8 cellular contexts compared by ENCODE assay signal in the genomic region with DNA sequence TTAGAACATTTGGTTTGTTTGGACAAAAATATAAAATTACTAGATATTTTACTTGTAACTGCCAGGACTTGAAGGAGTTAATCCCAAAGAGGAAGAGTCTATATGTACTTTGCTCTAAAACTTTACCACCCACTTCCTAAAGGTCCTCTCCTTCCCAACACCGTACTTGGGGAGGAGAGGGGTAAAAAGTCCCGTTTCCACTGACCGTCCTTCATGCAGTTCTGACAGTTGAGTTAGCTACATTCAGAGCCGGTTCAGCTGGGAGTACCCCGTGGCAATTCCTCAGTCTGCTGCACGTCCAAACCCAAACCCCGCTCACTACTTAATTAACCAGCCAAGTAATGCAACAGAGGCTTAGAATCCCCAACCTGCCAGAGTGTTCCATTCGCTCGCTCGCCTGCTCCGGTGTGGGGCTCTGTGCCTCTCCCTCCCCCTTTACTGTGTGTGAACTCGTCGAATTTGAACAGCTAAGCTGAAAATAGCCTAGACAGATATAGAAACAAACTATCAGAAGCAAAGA.
DNase-seq lines count a peak whose midpoint lies in the region; ATAC-seq and TF ChIP-seq lines count a peak whose summit lies in the region.

No MANE protein-coding gene starts in this region.

- ATAC-seq in HG02610 (IDR thresholded peaks at IDR 0.05; ENCODE audit: unreplicated experiment) (peak; percentile 16), GM18517 (IDR thresholded peaks at IDR 0.05; ENCODE audit: unreplicated experiment) (no peak)

- H3K9me3 Mint-ChIP-seq in activated T-helper 1 cell treated with anti-CD3 and anti-CD28 coated beads, Interleukin-12 subunit alpha, Interleukin-12 subunit beta, Interleukin-2, Interleukin-4 antibody, amounts not matched to agents 30 ng/mL and 10 ng/mL and 1 ng/mL, durations not matched to agents 14 hours and 24 hours and 36 hours = no peaks in the 10 kb centered on the region

- peaks cover 34% of the 10 kb centered on the region for H3K4me1 Mint-ChIP-seq in activated T-helper 1 cell treated with anti-CD3 and anti-CD28 coated beads, Interleukin-12 subunit alpha, Interleukin-12 subunit beta, Interleukin-2, Interleukin-4 antibody, amounts not matched to agents 30 ng/mL and 10 ng/mL and 1 ng/mL, durations not matched to agents 14 hours and 24 hours and 36 hours (ENCODE audit: low read depth)

- no peak overlapping the region for H3K4me3 Mint-ChIP-seq in activated T-helper 1 cell treated with anti-CD3 and anti-CD28 coated beads, Interleukin-12 subunit alpha, Interleukin-12 subunit beta, Interleukin-2, Interleukin-4 antibody, amounts not matched to agents 30 ng/mL and 10 ng/mL and 1 ng/mL, durations not matched to agents 14 hours and 24 hours and 36 hours

- H3K4me3 ChIP-seq in choroid plexus epithelial cell (ENCODE audit: low read depth, low read length) = peak overlapping the region; percentile 64

- intact Hi-C loops in activated T-helper 1 cell treated with anti-CD3 and anti-CD28 coated beads, Interleukin-12 subunit alpha, Interleukin-12 subunit beta, Interleukin-2, Interleukin-4 antibody, amounts not matched to agents 30 ng/mL and 10 ng/mL and 1 ng/mL, durations not matched to agents 14 hours and 24 hours and 36 hours (cut with micrococcal nuclease) = loop anchor here (1.0 to 10.0 kb wide), 15 partner anchors 18 to 1913 kb away; partner anchors contain the start of genes FOXP1 and SHQ1

- H3K27ac Mint-ChIP-seq in activated T-helper 1 cell treated with anti-CD3 and anti-CD28 coated beads, Interleukin-12 subunit alpha, Interleukin-12 subunit beta, Interleukin-2, Interleukin-4 antibody, amounts not matched to agents 30 ng/mL and 10 ng/mL and 1 ng/mL, durations not matched to agents 14 hours and 24 hours and 36 hours = no peak overlapping the region

- DNase-seq in AML-193 (lab: John Stamatoyannopoulos, UW) (peak; percentile 49 to 56), UCSD-AML1 (lab: John Stamatoyannopoulos, UW; ENCODE audit: unreplicated experiment) (peak; percentile 43), choroid plexus epithelial cell (ENCODE audit: low read depth) (peak; percentile 58), left kidney (ENCODE audit: low read depth, low spot score) (peak; percentile 68)
- DNase-seq in stimulated activated CD4-positive, alpha-beta T cell treated with anti-CD3 and anti-CD28 coated beads, Interleukin-4, amount 100 ng/mL, for 4 hours = peak; percentile 43 to 59
- no peak for DNase-seq in activated T-helper 1 cell treated with anti-CD3 and anti-CD28 coated beads, Interleukin-12 subunit alpha, Interleukin-12 subunit beta, Interleukin-2, Interleukin-4 antibody, amounts not matched to agents 30 ng/mL and 10 ng/mL and 1 ng/mL, durations not matched to agents 14 hours and 24 hours and 36 hours (ENCODE audit: low spot score)

- no peak for TF ChIP-seq CTCF in choroid plexus epithelial cell (conservative IDR thresholded peaks at IDR 0.05; ENCODE audit: low read depth, low read length)

- H3K36me3 Mint-ChIP-seq in activated T-helper 1 cell treated with anti-CD3 and anti-CD28 coated beads, Interleukin-12 subunit alpha, Interleukin-12 subunit beta, Interleukin-2, Interleukin-4 antibody, amounts not matched to agents 30 ng/mL and 10 ng/mL and 1 ng/mL, durations not matched to agents 14 hours and 24 hours and 36 hours (ENCODE audit: low read depth) = peaks cover 13% of the 10 kb centered on the region

- H3K27me3 Mint-ChIP-seq in activated T-helper 1 cell treated with anti-CD3 and anti-CD28 coated beads, Interleukin-12 subunit alpha, Interleukin-12 subunit beta, Interleukin-2, Interleukin-4 antibody, amounts not matched to agents 30 ng/mL and 10 ng/mL and 1 ng/mL, durations not matched to agents 14 hours and 24 hours and 36 hours (ENCODE audit: insufficient read depth) = no peaks in the 10 kb centered on the region
